Comparison of ENCODE assay signal across 8 cellular contexts in genomic region chr22:24951942-24952836, GRCh38. TPM values are rescaled to one million over a fixed set of nuclear protein-coding genes. Genes with fewer than 3 reads are reported as not detected.
DNase-seq lines count a peak whose midpoint lies in the region; ATAC-seq, FAIRE-seq and TF ChIP-seq lines count a peak whose summit lies in the region.

KIAA1671 (plus strand) TSS chr22:24952716; CDS start chr22:25028000, 75,284 bp downstream.

- peaks cover 22% of the 10 kb centered on the region for H3K4me1 Mint-ChIP-seq in nephron

- TF ChIP-seq RAD21 in A549 (conservative IDR thresholded peaks at IDR 0.05 in 1 of 2, IDR thresholded peaks at IDR 0.05 in 1 of 2) = peak; percentile 86 to 97
- peak; percentile 93 for TF ChIP-seq RAD21 in Ishikawa (IDR thresholded peaks at IDR 0.05; ENCODE audit: low read depth)

- H3K4me3 ChIP-seq in A549 = peak within 1 kb of the TSS; percentile 67

- no peak for FAIRE-seq in A549 (lab: Jason Lieb, UNC)

- TF ChIP-seq CTCF in A549 (IDR thresholded peaks at IDR 0.05) (peak; percentile 86), nephron (IDR thresholded peaks at IDR 0.05; ENCODE audit: unreplicated experiment in 3 of 3) (peak; percentile 99 to 100 (median 100))

- ATAC-seq in A549 (peak; percentile 88 to 89), GM18909 (IDR thresholded peaks at IDR 0.05; ENCODE audit: poor library complexity, unreplicated experiment) (peak; percentile 78)

- H3K27ac Mint-ChIP-seq in nephron = peak within 1 kb of the TSS; percentile 60 to 94 (median 81)

- peaks cover 11% of the 10 kb centered on the region for H3K4me1 ChIP-seq in A549

- CTCF ChIA-PET in A549 (lab: Yijun Ruan, JAX) = interaction anchor here (0.6 to 12.1 kb wide), 24 partner anchors 8 to 183 kb away, joined by 3 to 112 read pairs (median 5); no protein-coding TSS in a partner anchor

- H3K27me3 Mint-ChIP-seq in nephron (ENCODE audit: low read depth) = peaks cover 23% of the 10 kb centered on the region

- H3K9me3 ChIP-seq in A549 = no peaks in the 10 kb centered on the region

- H3K4me2 ChIP-seq in A549 = peak within 1 kb of the TSS; percentile 85

- no peaks in the 10 kb centered on the region for H3K36me3 Mint-ChIP-seq in nephron (ENCODE audit: low read depth)

- POLR2A ChIA-PET in A549 (lab: Yijun Ruan, JAX) = no interaction called here

- peak within 1 kb of the TSS; percentile 90 to 95 (median 92) for H3K4me3 Mint-ChIP-seq in nephron

- no peak for TF ChIP-seq EP300 in A549 (IDR thresholded peaks at IDR 0.05)
- no peak for TF ChIP-seq EP300 in Ishikawa (IDR thresholded peaks at IDR 0.05; ENCODE audit: borderline replicate concordance)

- peak; percentile 79 for TF ChIP-seq POLR2A in A549 (IDR thresholded peaks at IDR 0.05; ENCODE audit: low read length)

- H3K9me3 Mint-ChIP-seq in nephron = no peaks in the 10 kb centered on the region

- DNase-seq in A549 (ENCODE audit: low read depth in 1 of 2, low spot score in 1 of 2) (peak; percentile 71 to 84), SHP77 treated with DMSO at 0.1 percent for 48 hours (lab: John Stamatoyannopoulos, UW) (peak; percentile 24), fibroblast of the conjunctiva (ENCODE audit: low read depth) (peak; percentile 24)
- peak; percentile 94 for DNase-seq in activated effector memory CD4-positive, alpha-beta T cell treated with anti-CD3 and anti-CD28 coated beads, Interleukin-2, amount 50 U/mL, for 16 hours
- peak; percentile 71 for DNase-seq in stimulated activated naive CD4-positive, alpha-beta T cell treated with Interleukin-2 at 50 U/mL for 16 hours (lab: John Stamatoyannopoulos, UW)

- 19% methylated on average over 5 of the region's 71 CpGs for WGBS in A549 (ENCODE audit: missing lambda C conversion rate)

- H3K27ac ChIP-seq in A549 = peak within 1 kb of the TSS; percentile 89 to 93

TF ChIP-seq in A549, 52 proteins besides CTCF, POLR2A, EP300 and RAD21 (continues in another document):
- no peak for TF ChIP-seq ZSCAN20 (CRISPR knock-in tag; IDR thresholded peaks at IDR 0.05)
- TF ChIP-seq REST (IDR thresholded peaks at IDR 0.05) = no peak
- no peak for TF ChIP-seq FOSL2 (IDR thresholded peaks at IDR 0.05)
- TF ChIP-seq FOSL2 (CRISPR knock-in tag; IDR thresholded peaks at IDR 0.05) = no peak
- TF ChIP-seq KDM1A (IDR thresholded peaks at IDR 0.05; ENCODE audit: low read depth) = no peak
- no peak for TF ChIP-seq ZFP36 (IDR thresholded peaks at IDR 0.05; ENCODE audit: borderline replicate concordance, partially characterized antibody)
- no peak for TF ChIP-seq CBX8 (IDR thresholded peaks at IDR 0.05)
- TF ChIP-seq ZNF302 (CRISPR knock-in tag; IDR thresholded peaks at IDR 0.05) = no peak
- TF ChIP-seq BCL3 (IDR thresholded peaks at IDR 0.05) = 0 out of 3 replicates have a peak, but pooled peaks have one; percentile 45

TF ChIP-seq in Ishikawa, 13 proteins besides CTCF, POLR2A, EP300 and RAD21:
- TF ChIP-seq MAX (IDR thresholded peaks at IDR 0.05) (no peak), EGR1 (IDR thresholded peaks at IDR 0.05) (0 out of 2 replicates have a peak, but pooled peaks have one; percentile 58), TCF12 (IDR thresholded peaks at IDR 0.05; ENCODE audit: low read depth) (no peak; the same call in 1 of the 2 replicates), ZBTB7A (IDR thresholded peaks at IDR 0.05; ENCODE audit: low read depth) (peak; percentile 76), REST (IDR thresholded peaks at IDR 0.05; ENCODE audit: low read depth) (no peak), TAF1 (IDR thresholded peaks at IDR 0.05; ENCODE audit: low read depth) (peak; percentile 48; the same call in 1 of the 2 replicates), YY1 (IDR thresholded peaks at IDR 0.05; ENCODE audit: low read depth) (0 out of 2 replicates have a peak, but pooled peaks have one; percentile 22)

RNA-seq across cellular contexts. Expression of gene KIAA1671, which starts in this region (rescaled TPM):
- polyA plus RNA-seq in A549 (2011; rRNA removed) (7.9 and 8.8 TPM in 2 replicates), A549 (2017; fragmentation: RNase III; extraction: RNeasy Plus Mini Kit Qiagen cat#74134 plus additional on column Dnase treatment) (5.0 to 5.6 TPM (median 5.3 TPM) in 3 replicates)
- polyA plus RNA-seq in A549 (2012; cell fraction: cytosol; rRNA removed) = 2.3 and 2.7 TPM in 2 replicates
- polyA plus RNA-seq in A549 (2012; cell fraction: nucleus; rRNA removed) = 4.4 and 6.0 TPM in 2 replicates
- 14.6 and 15.6 TPM in 2 replicates for polyA minus RNA-seq in A549 (2011; rRNA and poly(A)+ RNA removed)

Comparison
In these comparisons a context has a peak if more than half of its experiments do, and no peak if none do; other contexts are left out.
1. Peak in every context shown above with its lines: DNase-seq, ATAC-seq, H3K4me3 ChIP-seq and H3K27ac ChIP-seq.
2. DNase-seq: peak in every context shown above with its lines; median percentile 94 in activated effector memory CD4-positive, alpha-beta T cell treated with anti-CD3 and anti-CD28 coated beads, Interleukin-2, amount 50 U/mL, for 16 hours; 78 in A549; 71 in stimulated activated naive CD4-positive, alpha-beta T cell treated with Interleukin-2 at 50 U/mL for 16 hours; 24 in SHP77 treated with DMSO at 0.1 percent for 48 hours; 24 in fibroblast of the conjunctiva.